ENCODE assay signal across 23 cellular contexts in the genomic region with DNA sequence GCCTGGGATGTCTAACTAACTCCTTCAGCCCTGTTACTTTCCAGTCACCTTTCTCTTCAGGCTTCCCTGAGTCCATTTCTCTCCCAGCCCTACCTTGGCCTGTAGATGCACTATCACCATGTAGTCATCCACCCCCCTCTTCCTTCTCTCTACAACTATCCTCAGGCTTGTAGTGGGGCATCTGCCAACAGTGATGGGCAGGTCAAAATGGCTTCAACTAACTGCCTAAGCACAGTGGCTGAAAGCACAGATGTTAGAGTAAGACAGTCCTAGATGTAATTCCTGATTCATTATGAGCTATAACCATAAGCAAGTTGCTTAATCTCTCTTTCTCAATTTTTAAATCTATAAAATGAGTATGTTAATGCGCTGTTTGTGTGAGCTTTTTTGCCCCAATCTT.
"Had no signal": no experiment of that assay in that cellular context is flagged by ENCODE, and none has a peak within 500 bp of the region (broad histone marks: within the 10 kb centered on the region; RNA-seq: fewer than 3 reads in every experiment).

No MANE protein-coding gene starts in this region.

- H3K9me3 ChIP-seq: esophagus muscularis mucosa, gastrocnemius medialis, heart right ventricle, left lung, lower lobe of right lung, mucosa of descending colon had no signal

- H3K4me1 ChIP-seq: esophagus muscularis mucosa, gastrocnemius medialis, heart right ventricle, left lung, lower lobe of right lung had no signal

- H3K27ac ChIP-seq: coronary artery, epithelial cell of prostate, esophagus muscularis mucosa, gastrocnemius medialis, heart right ventricle, left lung, lower lobe of right lung had no signal

- H3K27ac Mint-ChIP-seq: mesothelial cell of epicardium; naive B cell; naive thymus-derived CD8-positive, alpha-beta T cell had no signal

- DNase-seq: dermis blood vessel endothelial cell; dorsolateral prefrontal cortex; effector CD4-positive, alpha-beta T cell; effector memory CD4-positive, alpha-beta T cell; erythroblast; foreskin melanocyte; gastrocnemius medialis; glutamatergic neuron; head of caudate nucleus; heart right ventricle; hippocampal formation; left cardiac atrium; left lung; left ventricle myocardium superior; lower lobe of right lung; mesenchymal stem cell; mucosa of descending colon; naive B cell; naive thymus-derived CD8-positive, alpha-beta T cell had no signal

- H3K27me3 ChIP-seq: dorsolateral prefrontal cortex, esophagus muscularis mucosa, gastrocnemius medialis, heart right ventricle, left lung had no signal

- ATAC-seq: gastrocnemius medialis; heart right ventricle; left cardiac atrium; left lung; left ventricle myocardium superior; lower lobe of right lung; mucosa of descending colon; naive thymus-derived CD8-positive, alpha-beta T cell had no signal

- H3K27me3 Mint-ChIP-seq: naive B cell; naive thymus-derived CD8-positive, alpha-beta T cell had no signal

- H3K9me3 Mint-ChIP-seq: mesothelial cell of epicardium had no signal

- H3K4me3 ChIP-seq: coronary artery, dorsolateral prefrontal cortex, esophagus muscularis mucosa, gastrocnemius medialis, heart right ventricle, left lung, lower lobe of right lung, mucosa of descending colon had no signal

- H3K4me1 Mint-ChIP-seq: naive B cell; naive thymus-derived CD8-positive, alpha-beta T cell had no signal

- H3K36me3 Mint-ChIP-seq: mesothelial cell of epicardium; naive B cell; naive thymus-derived CD8-positive, alpha-beta T cell had no signal

- H3K36me3 ChIP-seq: esophagus muscularis mucosa, gastrocnemius medialis, heart right ventricle, left lung, lower lobe of right lung had no signal

- H3K4me3 Mint-ChIP-seq: mesothelial cell of epicardium; naive thymus-derived CD8-positive, alpha-beta T cell had no signal
